Comparison of ENCODE assay signal across 25 cellular contexts in the genomic region with DNA sequence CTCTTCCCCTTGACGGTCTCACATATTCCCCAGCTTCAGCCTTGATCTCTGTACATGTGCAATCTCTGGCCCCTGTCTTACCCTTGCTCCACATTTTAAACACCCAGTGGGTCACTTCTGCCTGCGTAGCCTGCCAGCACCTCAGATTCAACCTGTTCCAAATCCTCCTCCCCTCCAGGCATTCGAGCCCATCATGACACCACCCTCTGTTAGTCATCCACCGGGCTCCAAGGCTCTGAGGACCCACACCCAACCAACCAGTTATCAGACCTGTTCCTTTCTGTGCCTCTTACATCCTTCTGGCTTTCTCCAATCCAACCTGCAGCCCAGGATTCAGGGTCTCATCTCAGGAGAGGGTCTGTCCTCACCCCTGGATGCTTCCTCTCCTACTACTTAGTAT.
"Had no signal": no experiment of that assay in that cellular context is flagged by ENCODE, and none has a peak within 500 bp of the region (broad histone marks: within the 10 kb centered on the region; RNA-seq: fewer than 3 reads in every experiment).

No MANE protein-coding gene starts in this region.

- H3K4me1 ChIP-seq: colonic mucosa, left lung, psoas muscle, sigmoid colon, tibial nerve, upper lobe of right lung, uterus had no signal

- H3K4me3 ChIP-seq: colonic mucosa, heart right ventricle, left lung, neural progenitor cell, psoas muscle, sigmoid colon, thoracic aorta, tibial nerve, upper lobe of right lung, uterus had no signal

- H3K9me3 ChIP-seq: colonic mucosa, heart right ventricle, left lung, psoas muscle, sigmoid colon, thoracic aorta, tibial nerve, upper lobe of right lung, uterus had no signal

- H3K9ac ChIP-seq: neural progenitor cell had no signal

- FAIRE-seq: endothelial cell of umbilical vein, islet of Langerhans had no signal

- H3K27me3 ChIP-seq: colonic mucosa, neural progenitor cell, sigmoid colon, tibial nerve, upper lobe of right lung, uterus had no signal

- H2AFZ ChIP-seq: neural progenitor cell had no signal

- DNase-seq: colonic mucosa; effector CD8-positive, alpha-beta T cell; erythroblast; foreskin fibroblast; glutamatergic neuron; heart right ventricle; hippocampal formation; left cardiac atrium; left lung; mesendoderm; midbrain; naive thymus-derived CD4-positive, alpha-beta T cell; nucleus accumbens; psoas muscle; right cardiac atrium; sigmoid colon; stimulated activated CD4-positive, alpha-beta T cell treated with anti-CD3 and anti-CD28 coated beads, Interleukin-4, amount 100 ng/mL, for 4 hours; upper lobe of right lung; uterus had no signal

- H3K27ac ChIP-seq: colonic mucosa, heart right ventricle, left lung, neural progenitor cell, psoas muscle, sigmoid colon, thoracic aorta, tibial nerve, upper lobe of right lung, uterus had no signal

- H3K4me2 ChIP-seq: neural progenitor cell had no signal

- H3K36me3 ChIP-seq: colonic mucosa, heart right ventricle, left lung, neural progenitor cell, sigmoid colon, thoracic aorta, tibial nerve, upper lobe of right lung, uterus had no signal

- ATAC-seq: heart right ventricle; left cardiac atrium; left lung; naive thymus-derived CD4-positive, alpha-beta T cell; psoas muscle; right cardiac atrium; stimulated activated memory B cell treated with anti-CD40 and anti-IgM and Interleukin-4, amounts not matched to agents 10 μg/mL and 1 μg/mL and 100 μg/mL, for 72 hours; upper lobe of right lung had no signal
